In the genomic region with DNA sequence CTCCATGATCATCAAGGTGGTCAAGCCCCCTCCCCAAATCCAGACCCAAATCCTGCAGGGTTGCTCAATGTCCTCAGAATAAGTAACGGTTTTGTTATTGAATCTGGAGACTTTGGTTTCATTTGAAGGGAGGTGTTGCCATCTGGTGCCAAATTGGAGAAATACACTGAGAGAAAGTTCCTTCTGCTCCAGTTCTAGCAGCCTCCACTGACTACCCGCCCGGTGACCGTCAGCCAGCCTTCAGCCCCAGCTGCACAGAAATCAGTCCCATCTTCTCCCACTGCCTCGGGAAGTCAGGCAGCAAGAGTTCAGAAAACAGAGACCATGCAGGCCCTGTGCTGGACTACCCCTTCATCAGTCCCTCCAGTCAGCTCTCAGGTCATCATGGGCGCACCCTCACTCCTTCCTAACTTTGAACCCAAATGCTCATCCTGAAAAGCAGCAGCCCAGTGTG, we compare ENCODE assay signal across 8 cellular contexts. TPM values are rescaled to one million over a fixed set of nuclear protein-coding genes. Genes with fewer than 3 reads are reported as not detected.
DNase-seq lines count a peak whose midpoint lies in the region; ATAC-seq, FAIRE-seq and TF ChIP-seq lines count a peak whose summit lies in the region.

No MANE protein-coding gene starts in this region.

- H3K27ac ChIP-seq in A549 (peak overlapping the region; percentile 73 to 80), gastrocnemius medialis (no peak overlapping the region)

- in situ Hi-C loops in gastrocnemius medialis (cut with MboI; ENCODE audit: low sequenced_read_pairs in 4 of 4): loop anchor here in 3 of 4 donors (5.0 kb wide), 2 partner anchors 214 to 219 kb away; no protein-coding TSS in a partner anchor

- H3K9ac ChIP-seq in NT2/D1 (ENCODE audit: insufficient read length, low read depth): peak overlapping the region; percentile 42

- H3K9me3 ChIP-seq in A549 (no peaks in the 10 kb centered on the region), NT2/D1 (ENCODE audit: insufficient read depth, low read length) (no peaks in the 10 kb centered on the region), gastrocnemius medialis (no peaks in the 10 kb centered on the region)

- TF ChIP-seq CTCF in A549 (IDR thresholded peaks at IDR 0.05) (peak; percentile 98), GM06990 (IDR thresholded peaks at IDR 0.05; ENCODE audit: insufficient read depth, low read length, poor library complexity, severe bottlenecking) (peak; percentile 51), gastrocnemius medialis (IDR thresholded peaks at IDR 0.05 in 4 of 5, conservative IDR thresholded peaks at IDR 0.05 in 1 of 5) (peak; percentile 72 to 89 (median 82))

- ATAC-seq in A549 (peak; percentile 69 to 84), left ventricle myocardium superior (peak; percentile 54), gastrocnemius medialis (peak; percentile 66), HG02970 (IDR thresholded peaks at IDR 0.05; ENCODE audit: low FRiP score, unreplicated experiment) (no peak)

- H3K4me2 ChIP-seq in A549: peak overlapping the region; percentile 35

- no peaks in the 10 kb centered on the region; the same call in 1 of the 2 replicates for H3K27me3 ChIP-seq in GM06990 (replicated peaks; ENCODE audit: control insufficient read depth, insufficient read depth, low read length)
- peaks cover 41% of the 10 kb centered on the region for H3K27me3 ChIP-seq in NT2/D1 (ENCODE audit: insufficient read depth, insufficient read length)
- H3K27me3 ChIP-seq in gastrocnemius medialis: no peaks in the 10 kb centered on the region

- intact Hi-C loops in left ventricle myocardium superior (cut with micrococcal nuclease) (loop anchor here (5.0 kb wide), 1 partner anchor 219 kb away; no protein-coding TSS in a partner anchor), gastrocnemius medialis (cut with DNase I; ENCODE audit: low total_unique reads) (loop anchor here (1.0 kb wide), 2 partner anchors 217 to 246 kb away; no protein-coding TSS in a partner anchor)

- CTCF ChIA-PET in A549 (lab: Yijun Ruan, JAX): interaction anchor here (0.7 to 16.8 kb wide), 94 partner anchors 9 to 1493 kb away, joined by 3 to 761 read pairs (median 5); a partner anchor contains a TSS

- H3K4me3 ChIP-seq in A549 (no peak overlapping the region), GM06990 (replicated peaks; ENCODE audit: low read depth, low read length) (no peak overlapping the region), NT2/D1 (ENCODE audit: insufficient read length, low read depth) (no peak overlapping the region), gastrocnemius medialis (no peak overlapping the region)

- H3K36me3 ChIP-seq in GM06990 (ENCODE audit: control insufficient read depth, insufficient read depth, low read length) (no peaks in the 10 kb centered on the region), NT2/D1 (ENCODE audit: insufficient read depth, insufficient read length, low read length) (no peaks in the 10 kb centered on the region), gastrocnemius medialis (no peaks in the 10 kb centered on the region)

- peak; percentile 99 to 100 for TF ChIP-seq RAD21 in A549 (conservative IDR thresholded peaks at IDR 0.05 in 1 of 2, IDR thresholded peaks at IDR 0.05 in 1 of 2)

- DNase-seq in A549 (ENCODE audit: low read depth in 1 of 2, low spot score in 1 of 2): peak; percentile 71 to 80
- DNase-seq in GM06990 (ENCODE audit: extremely low read depth, insufficient read length): no peak
- DNase-seq in HS-27A (ENCODE audit: low read depth): peak; percentile 52
- DNase-seq in NT2/D1 (ENCODE audit: low read depth, low spot score): peak; percentile 62
- peak in 39 of 56 donors; percentile 12 to 80 (median 35) for DNase-seq in amygdala (lab: John Stamatoyannopoulos, UW)
- no peak for DNase-seq in left ventricle myocardium superior
- DNase-seq in gastrocnemius medialis: peak in 1 of 2 donors; percentile 47

- peak; percentile 54 for FAIRE-seq in A549 (lab: Jason Lieb, UNC)

- TF ChIP-seq EP300 in A549 (IDR thresholded peaks at IDR 0.05): no peak

- H3K4me1 ChIP-seq in A549 (peaks cover 48% of the 10 kb centered on the region), NT2/D1 (ENCODE audit: insufficient read depth, insufficient read length) (no peaks in the 10 kb centered on the region), gastrocnemius medialis (peaks cover 5 to 8% of the 10 kb centered on the region in 2 donors)

- POLR2A ChIA-PET in A549 (lab: Yijun Ruan, JAX): interaction anchor here (0.6 to 0.7 kb wide), 2 partner anchors 245 to 332 kb away, joined by 3 to 5 read pairs; no protein-coding TSS in a partner anchor

- WGBS in A549 (ENCODE audit: missing lambda C conversion rate): 20% methylated on average over 6 of the region's 6 CpGs

- TF ChIP-seq POLR2A in A549 (IDR thresholded peaks at IDR 0.05; ENCODE audit: low read length) (no peak), gastrocnemius medialis (IDR thresholded peaks at IDR 0.05) (no peak)

TF ChIP-seq in A549, 52 proteins besides CTCF, POLR2A, EP300 and RAD21:
- no peak for TF ChIP-seq MYC (IDR thresholded peaks at IDR 0.05; ENCODE audit: borderline replicate concordance, low read length)
- TF ChIP-seq CEBPB (IDR thresholded peaks at IDR 0.05): peak; percentile 62 to 88; a peak in 3 of 4 replicates
- no peak for TF ChIP-seq MAFK (IDR thresholded peaks at IDR 0.05; ENCODE audit: partially characterized antibody)
- peak; percentile 100 for TF ChIP-seq SMC3 (IDR thresholded peaks at IDR 0.05)
TF ChIP-seq in A549: peak in this region for 2.

RNA-seq across cellular contexts. Expression of a gene that starts 38.7 kb away (rescaled TPM):
- polyA plus RNA-seq in A549 (2011; rRNA removed) (30.0 and 42.9 TPM in 2 replicates), A549 (2017; fragmentation: RNase III; extraction: RNeasy Plus Mini Kit Qiagen cat#74134 plus additional on column Dnase treatment) (64.5 to 99.1 TPM (median 82.4 TPM) in 3 replicates)
- 67.6 and 81.3 TPM in 2 replicates for polyA plus RNA-seq in A549 (2012; cell fraction: cytosol; rRNA removed)
- polyA plus RNA-seq in A549 (2012; cell fraction: nucleus; rRNA removed): 257 and 275 TPM in 2 replicates
- polyA minus RNA-seq in A549 (2011; rRNA and poly(A)+ RNA removed): 83.0 and 96.8 TPM in 2 replicates
- total RNA-seq in left ventricle myocardium superior (77.1 TPM), gastrocnemius medialis (100 to 1,000 TPM; 152 to 246 (median 186) TPM)

Comparison
In these comparisons a context has a peak if more than half of its experiments do, and no peak if none do; other contexts are left out.
1. DNase-seq: peak in A549 (2 of 2), HS-27A (single experiment), NT2/D1 (single experiment) and amygdala (39 of 56); none in GM06990 (single experiment) and left ventricle myocardium superior (single experiment).
2. H3K27ac ChIP-seq: peak in A549 (2 of 2); none in gastrocnemius medialis (0 of 4).
3. Peak in every context shown above with its lines, with median percentiles within 50 percentile points of each other: CTCF ChIP-seq.